ENCODE assay signal across 10 cellular contexts in the genomic region with DNA sequence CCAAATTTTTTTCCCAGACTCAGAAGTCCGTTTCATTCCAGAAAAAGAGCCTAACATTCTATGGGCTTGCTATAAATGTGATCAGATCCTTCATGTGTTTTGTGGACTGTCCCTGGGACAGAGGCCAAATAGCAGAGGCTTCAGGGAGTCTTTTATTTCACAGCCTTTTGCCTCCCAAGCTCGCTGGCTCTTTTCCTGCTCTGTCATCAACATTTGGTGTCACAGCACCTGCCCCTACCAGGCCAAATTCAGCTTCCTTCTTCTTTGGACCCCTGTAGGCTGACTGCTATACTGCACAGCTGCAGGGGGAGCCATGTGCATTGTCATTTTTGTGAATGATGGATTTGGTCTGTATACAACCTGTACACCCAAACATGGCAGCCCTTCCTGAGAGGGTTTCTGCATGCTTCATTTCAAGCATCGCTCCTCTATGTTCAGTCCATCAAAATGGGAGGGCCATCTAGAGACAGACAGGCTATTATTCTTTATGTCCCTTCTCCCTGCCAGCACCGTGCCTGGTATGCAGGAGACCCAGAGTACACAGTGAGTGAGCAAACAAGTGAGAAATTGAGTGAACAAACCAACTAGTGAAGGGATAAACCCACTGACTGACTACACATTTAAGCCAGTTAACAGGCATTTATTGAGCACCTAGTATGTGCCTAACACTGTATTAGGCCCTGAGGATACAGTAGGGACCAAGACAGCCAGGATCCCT. TPM values are rescaled to one million over a fixed set of nuclear protein-coding genes. Genes with fewer than 3 reads are reported as not detected.
A peak's percentile ranks its signal among the peaks of the same experiment; 100 is the strongest.
DNase-seq lines count a peak whose midpoint lies in the region; TF ChIP-seq lines count a peak whose summit lies in the region.
"Had no signal": no experiment of that assay in that cellular context is flagged by ENCODE, and none has a peak within 500 bp of the region (broad histone marks: within the 10 kb centered on the region; RNA-seq: fewer than 3 reads in every experiment).

No MANE protein-coding gene starts in this region.

- DNase-seq in Kasumi-1 (lab: John Stamatoyannopoulos, UW) = peak; percentile 39 to 59
- no peak for DNase-seq in cardiac fibroblast (ENCODE audit: low read depth in 2 of 2)
- no peak for DNase-seq in retinal pigment epithelial cell (ENCODE audit: low read depth)
- no peak for DNase-seq in activated CD4-positive, alpha-beta T cell treated with anti-CD3 and anti-CD28 coated beads for 48 hours
- DNase-seq in HT-29 (ENCODE audit: low spot score) = no peak
- DNase-seq: activated B cell treated with CpG ODN at 0.5 μM for 24 hours, heart left ventricle, NCI-H187 treated with DMSO at 0.1 percent for 48 hours, right cardiac atrium had no signal

- TF ChIP-seq CTCF in cardiac fibroblast (IDR thresholded peaks at IDR 0.05; ENCODE audit: low read depth, low read length) = peak; percentile 7
- TF ChIP-seq CTCF in retinal pigment epithelial cell (conservative IDR thresholded peaks at IDR 0.05; ENCODE audit: low read depth, low read length) = peak; percentile 11

- no peak overlapping the region for H3K4me3 ChIP-seq in cardiac fibroblast (replicated peaks in 1 of 2; ENCODE audit: low read depth in 2 of 2, low read length in 2 of 2)
- no peak overlapping the region for H3K4me3 ChIP-seq in retinal pigment epithelial cell (ENCODE audit: low read length)
- H3K4me3 ChIP-seq: heart left ventricle, vagina had no signal

RNA-seq across cellular contexts. Expression of a gene that starts 17.9 kb away (rescaled TPM):
- total RNA-seq in HT-29 (2014; rRNA removed; shearing (Covaris generic)) = 6.5 and 8.1 TPM in 2 replicates

RNA-seq across cellular contexts. Expression of a gene that starts 18.1 kb away (rescaled TPM):
- 0.34 and 1.3 TPM in 2 replicates for total RNA-seq in HT-29 (2014; rRNA removed; shearing (Covaris generic))

RNA-seq across cellular contexts. Expression of a gene that starts 44.5 kb away (rescaled TPM):
- total RNA-seq in HT-29 (2014; rRNA removed; shearing (Covaris generic)) = 0.23 and 0.89 TPM in 2 replicates

RNA-seq across cellular contexts. Expression of a gene that starts 50.6 kb away (rescaled TPM):
- total RNA-seq in HT-29 (2014; rRNA removed; shearing (Covaris generic)) = 6.1 and 10.5 TPM in 2 replicates

Comparison
In these comparisons a context has a peak if more than half of its experiments do, and no peak if none do; other contexts are left out.
1. DNase-seq: peak in Kasumi-1 (2 of 2); none in cardiac fibroblast (0 of 2), retinal pigment epithelial cell (single experiment), activated CD4-positive, alpha-beta T cell treated with anti-CD3 and anti-CD28 coated beads for 48 hours (single experiment) and HT-29 (single experiment).